Comparison of ENCODE assay signal across 13 cellular contexts in genomic region chr2:11103984-11104793, GRCh38. TPM values are rescaled to one million over a fixed set of nuclear protein-coding genes. Genes with fewer than 3 reads are reported as not detected.
A peak's percentile ranks its signal among the peaks of the same experiment; 100 is the strongest.
DNase-seq lines count a peak whose midpoint lies in the region; ATAC-seq, FAIRE-seq and TF ChIP-seq lines count a peak whose summit lies in the region.
"Had no signal": no experiment of that assay in that cellular context is flagged by ENCODE, and none has a peak within 500 bp of the region (broad histone marks: within the 10 kb centered on the region; RNA-seq: fewer than 3 reads in every experiment).

No MANE protein-coding gene starts in this region.

- no peak for FAIRE-seq in urothelium cell line (lab: Jason Lieb, UNC)
- FAIRE-seq: G401.6, keratinocyte had no signal

- H3K27ac ChIP-seq in endodermal cell (ENCODE audit: low read depth, low read length): no peak overlapping the region
- H3K27ac ChIP-seq: colonic mucosa, SK-N-MC had no signal

- TF ChIP-seq CTCF in endodermal cell (conservative IDR thresholded peaks at IDR 0.05) (no peak), chondrocyte (IDR thresholded peaks at IDR 0.05) (no peak)

- no peaks in the 10 kb centered on the region for H3K4me1 ChIP-seq in endodermal cell (ENCODE audit: control insufficient read depth, insufficient read depth, low read length)
- H3K4me1 ChIP-seq: colonic mucosa had no signal

- H3K36me3 ChIP-seq in endodermal cell (ENCODE audit: control insufficient read depth, insufficient read depth, low read length): no peaks in the 10 kb centered on the region
- H3K36me3 ChIP-seq: colonic mucosa had no signal

- no peak for DNase-seq in stimulated activated naive CD8-positive, alpha-beta T cell treated with anti-CD3 and anti-CD28 coated beads, Interleukin-15, amount 100 ng/mL, for 72 hours
- no peak for DNase-seq in stimulated activated naive CD8-positive, alpha-beta T cell treated with anti-CD3 and anti-CD28 coated beads, Interleukin-15, Interleukin-2, amounts not matched to agents 100 U/mL and 50 U/mL, for 24 hours
- DNase-seq in T-helper 17 cell: no peak
- peak; percentile 34 for DNase-seq in endodermal cell
- DNase-seq in chondrocyte (ENCODE audit: low spot score): no peak
- no peak for DNase-seq in NCI-H146 treated with DMSO at 0.1 percent for 48 hours (lab: John Stamatoyannopoulos, UW; ENCODE audit: unreplicated experiment)
- no peak for DNase-seq in urothelium cell line (ENCODE audit: low spot score)
- no peak for DNase-seq in NCI-H748 (lab: John Stamatoyannopoulos, UW; ENCODE audit: unreplicated experiment)
- DNase-seq: AML-193, colonic mucosa had no signal

- H3K36me3 Mint-ChIP-seq in T-helper 17 cell (ENCODE audit: low read depth) (no peaks in the 10 kb centered on the region), endodermal cell (ENCODE audit: low read depth) (no peaks in the 10 kb centered on the region), chondrocyte (ENCODE audit: low read depth) (no peaks in the 10 kb centered on the region)

- peak; percentile 15 for ATAC-seq in stimulated activated naive CD8-positive, alpha-beta T cell treated with anti-CD3 and anti-CD28 coated beads, Interleukin-15, amount 100 ng/mL, for 72 hours
- ATAC-seq in stimulated activated naive CD8-positive, alpha-beta T cell treated with anti-CD3 and anti-CD28 coated beads, Interleukin-15, Interleukin-2, amounts not matched to agents 100 U/mL and 50 U/mL, for 24 hours: no peak
- ATAC-seq in T-helper 17 cell: peak; percentile 44

- no peak overlapping the region for H3K9ac ChIP-seq in endodermal cell (ENCODE audit: extremely low read depth, low read length, poor library complexity, severe bottlenecking)

- 92 to 93% methylated on average over 9 to 18 of the region's 18 CpGs for WGBS in endodermal cell (ENCODE audit: insufficient coverage in 1 of 2, insufficient read length in 1 of 2), 2 experiments

- H3K27me3 Mint-ChIP-seq in stimulated activated naive CD8-positive, alpha-beta T cell treated with anti-CD3 and anti-CD28 coated beads, Interleukin-15, amount 100 ng/mL, for 72 hours: peaks cover 18% of the 10 kb centered on the region
- H3K27me3 Mint-ChIP-seq in T-helper 17 cell: no peaks in the 10 kb centered on the region
- H3K27me3 Mint-ChIP-seq in endodermal cell (ENCODE audit: insufficient read depth): peaks cover 2% of the 10 kb centered on the region
- H3K27me3 Mint-ChIP-seq in chondrocyte (ENCODE audit: low read depth): peaks cover 3% of the 10 kb centered on the region

- H3K27me3 ChIP-seq in endodermal cell (ENCODE audit: control insufficient read depth, insufficient read depth, low read length, poor library complexity, severe bottlenecking): no peaks in the 10 kb centered on the region
- H3K27me3 ChIP-seq: colonic mucosa had no signal

- no peaks in the 10 kb centered on the region for H3K4me1 Mint-ChIP-seq in stimulated activated naive CD8-positive, alpha-beta T cell treated with anti-CD3 and anti-CD28 coated beads, Interleukin-15, amount 100 ng/mL, for 72 hours
- H3K4me1 Mint-ChIP-seq in T-helper 17 cell (peaks cover 22% of the 10 kb centered on the region), endodermal cell (no peaks in the 10 kb centered on the region), chondrocyte (ENCODE audit: low read depth) (no peaks in the 10 kb centered on the region)

- no peaks in the 10 kb centered on the region for H3K9me3 Mint-ChIP-seq in stimulated activated naive CD8-positive, alpha-beta T cell treated with anti-CD3 and anti-CD28 coated beads, Interleukin-15, amount 100 ng/mL, for 72 hours
- no peaks in the 10 kb centered on the region for H3K9me3 Mint-ChIP-seq in endodermal cell
- no peaks in the 10 kb centered on the region for H3K9me3 Mint-ChIP-seq in chondrocyte (ENCODE audit: low read depth)

- H3K4me3 ChIP-seq in endodermal cell (ENCODE audit: low read length): no peak overlapping the region
- H3K4me3 ChIP-seq: colonic mucosa, SK-N-MC had no signal

- no peak overlapping the region for H3K4me3 Mint-ChIP-seq in stimulated activated naive CD8-positive, alpha-beta T cell treated with anti-CD3 and anti-CD28 coated beads, Interleukin-15, amount 100 ng/mL, for 72 hours
- H3K4me3 Mint-ChIP-seq in T-helper 17 cell (peak overlapping the region; percentile 80), endodermal cell (no peak overlapping the region), chondrocyte (ENCODE audit: unreplicated experiment) (no peak overlapping the region)

- H3K27ac Mint-ChIP-seq in stimulated activated naive CD8-positive, alpha-beta T cell treated with anti-CD3 and anti-CD28 coated beads, Interleukin-15, amount 100 ng/mL, for 72 hours: no peak overlapping the region
- H3K27ac Mint-ChIP-seq in T-helper 17 cell (peak overlapping the region; percentile 34), endodermal cell (no peak overlapping the region), chondrocyte (ENCODE audit: unreplicated experiment) (no peak overlapping the region)

- H3K9me3 ChIP-seq in T-helper 17 cell (ENCODE audit: control insufficient read depth, low read length, poor library complexity, severe bottlenecking) (no peaks in the 10 kb centered on the region), endodermal cell (ENCODE audit: control insufficient read depth, low read length) (no peaks in the 10 kb centered on the region)
- H3K9me3 ChIP-seq: colonic mucosa had no signal

RNA-seq across cellular contexts. Expression of gene SLC66A3, which starts 51.1 kb away (rescaled TPM):
- 10 to 100 TPM; 18.8 to 20.8 TPM for total RNA-seq in T-helper 17 cell
- total RNA-seq in endodermal cell: 10 to 100 TPM; 14.4 to 17.5 TPM
- polyA plus RNA-seq in endodermal cell (2013, experiment 1 of 2): 13.4 TPM
- polyA plus RNA-seq in endodermal cell (2013, experiment 2 of 2): 12.5 TPM
- total RNA-seq in chondrocyte: 25.8 to 29.3 TPM (median 28.0 TPM) in 3 replicates
